Comparison of ENCODE assay signal across 17 cellular contexts in genomic region chr4:129446074-129446473, GRCh38.
DNase-seq lines count a peak whose midpoint lies in the region; ATAC-seq and TF ChIP-seq lines count a peak whose summit lies in the region.
"Had no signal": no experiment of that assay in that cellular context is flagged by ENCODE, and none has a peak within 500 bp of the region (broad histone marks: within the 10 kb centered on the region; RNA-seq: fewer than 3 reads in every experiment).

No MANE protein-coding gene starts in this region.

- H3K36me3 Mint-ChIP-seq in CD14-positive monocyte: no peaks in the 10 kb centered on the region

- no peak overlapping the region for H3K4me3 Mint-ChIP-seq in CD14-positive monocyte
- H3K4me3 Mint-ChIP-seq: activated CD8-positive, alpha-beta T cell treated with anti-CD3 and anti-CD28 coated beads for 36 hours; stimulated activated naive CD8-positive, alpha-beta T cell treated with anti-CD3 and anti-CD28 coated beads, Interleukin-15, amount 100 ng/mL, for 72 hours had no signal

- peaks cover 2 to 13% (median 9%) of the 10 kb centered on the region in 7 donors for H3K9me3 Mint-ChIP-seq in CD14-positive monocyte
- H3K9me3 Mint-ChIP-seq: activated CD8-positive, alpha-beta T cell treated with anti-CD3 and anti-CD28 coated beads for 36 hours had no signal

- no peak for ATAC-seq in GM21367 (IDR thresholded peaks at IDR 0.05; ENCODE audit: unreplicated experiment)
- ATAC-seq: activated CD8-positive, alpha-beta T cell treated with anti-CD3 and anti-CD28 coated beads for 36 hours; psoas muscle; stimulated activated naive CD8-positive, alpha-beta T cell treated with anti-CD3 and anti-CD28 coated beads, Interleukin-15, amount 100 ng/mL, for 72 hours had no signal

- H3K4me1 Mint-ChIP-seq in CD14-positive monocyte: no peaks in the 10 kb centered on the region
- H3K4me1 Mint-ChIP-seq: stimulated activated naive CD8-positive, alpha-beta T cell treated with anti-CD3 and anti-CD28 coated beads, Interleukin-15, amount 100 ng/mL, for 72 hours had no signal

- peak; percentile 36 for DNase-seq in CD14-positive monocyte (ENCODE audit: low spot score)
- peak; percentile 55 for DNase-seq in NCI-H69 (lab: John Stamatoyannopoulos, UW)
- peak; percentile 14 for DNase-seq in amniotic stem cell (lab: John Stamatoyannopoulos, UW)
- DNase-seq in iris pigment epithelial cell (ENCODE audit: low read depth): peak; percentile 10
- no peak for DNase-seq in NCI-H2196 (lab: John Stamatoyannopoulos, UW; ENCODE audit: unreplicated experiment)
- DNase-seq in activated CD4-positive, alpha-beta T cell treated with anti-CD3 and anti-CD28 coated beads for 1 hour: no peak
- DNase-seq in T-helper 2 cell: no peak
- DNase-seq: activated CD8-positive, alpha-beta T cell treated with anti-CD3 and anti-CD28 coated beads for 36 hours; adrenal gland; colonic mucosa; GF-D8; IMR-90; NCI-H1048; NCI-H2171; stimulated activated naive CD8-positive, alpha-beta T cell treated with anti-CD3 and anti-CD28 coated beads, Interleukin-15, amount 100 ng/mL, for 72 hours had no signal

- intact Hi-C loops in CD14-positive monocyte (cut with micrococcal nuclease): no loop called here

- TF ChIP-seq CTCF in CD14-positive monocyte (IDR thresholded peaks at IDR 0.05): no peak

- no peak overlapping the region for H3K27ac Mint-ChIP-seq in CD14-positive monocyte
- H3K27ac Mint-ChIP-seq: activated CD8-positive, alpha-beta T cell treated with anti-CD3 and anti-CD28 coated beads for 36 hours; stimulated activated naive CD8-positive, alpha-beta T cell treated with anti-CD3 and anti-CD28 coated beads, Interleukin-15, amount 100 ng/mL, for 72 hours had no signal

- H3K27me3 Mint-ChIP-seq in CD14-positive monocyte (ENCODE audit: low read depth in 3 of 3): no peaks in the 10 kb centered on the region
- H3K27me3 Mint-ChIP-seq: activated CD8-positive, alpha-beta T cell treated with anti-CD3 and anti-CD28 coated beads for 36 hours had no signal

Comparison
In these comparisons a context has a peak if more than half of its experiments do, and no peak if none do; other contexts are left out.
1. DNase-seq: peak in CD14-positive monocyte (single experiment), NCI-H69 (single experiment), amniotic stem cell (single experiment) and iris pigment epithelial cell (single experiment); none in NCI-H2196 (single experiment), activated CD4-positive, alpha-beta T cell treated with anti-CD3 and anti-CD28 coated beads for 1 hour (single experiment) and T-helper 2 cell (0 of 5).